8 cellular contexts compared by ENCODE assay signal in the genomic region with DNA sequence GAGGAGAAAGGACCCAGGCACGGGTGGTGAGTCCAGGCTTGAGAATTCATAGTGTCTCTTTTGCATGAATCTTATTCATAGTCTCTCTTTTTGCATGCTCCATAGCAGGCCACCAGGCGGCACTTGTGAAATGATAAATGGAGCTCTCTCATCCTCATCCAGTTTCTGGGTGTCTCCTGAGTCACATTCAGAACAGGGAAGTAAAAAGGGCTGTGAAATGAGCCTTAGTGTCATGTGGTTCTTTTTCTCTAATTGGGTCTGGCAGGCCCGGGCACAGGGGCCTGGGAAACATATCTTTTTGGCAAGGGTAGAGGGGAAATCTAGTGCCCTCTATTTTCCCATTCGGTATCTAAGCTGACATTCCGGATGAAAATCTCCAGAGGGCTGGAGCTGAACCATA. TPM values are rescaled to one million over a fixed set of nuclear protein-coding genes. Genes with fewer than 3 reads are reported as not detected.
DNase-seq lines count a peak whose midpoint lies in the region; ATAC-seq and TF ChIP-seq lines count a peak whose summit lies in the region.

No MANE protein-coding gene starts in this region.

- H3K9me3 ChIP-seq in PC-3 (ENCODE audit: low read length) = no peaks in the 10 kb centered on the region
- no peaks in the 10 kb centered on the region for H3K9me3 ChIP-seq in naive thymus-derived CD4-positive, alpha-beta T cell (ENCODE audit: control insufficient read depth in 2 of 3, low read length in 3 of 3)

- intact Hi-C loops in activated CD4-positive, alpha-beta memory T cell treated with anti-CD3 and anti-CD28 coated beads for 36 hours (cut with micrococcal nuclease) = no loop called here
- intact Hi-C loops in PC-3 (cut with micrococcal nuclease) = loop anchor here (2.0 kb wide), 1 partner anchor 13 kb away; no protein-coding TSS in a partner anchor
- intact Hi-C loops in naive thymus-derived CD4-positive, alpha-beta T cell (cut with micrococcal nuclease) = no loop called here

- no peaks in the 10 kb centered on the region for H3K9me3 Mint-ChIP-seq in activated CD4-positive, alpha-beta memory T cell treated with anti-CD3 and anti-CD28 coated beads for 36 hours
- no peaks in the 10 kb centered on the region for H3K9me3 Mint-ChIP-seq in activated CD4-positive, alpha-beta memory T cell treated with anti-CD3 and anti-CD28 coated beads, Interleukin-2, amount 10 ng/mL, durations not matched to agents 7 days and 5 days
- peaks cover 0 to 2% (median 0%) of the 10 kb centered on the region in 11 donors for H3K9me3 Mint-ChIP-seq in naive thymus-derived CD4-positive, alpha-beta T cell

- BruUV-seq in PC-3 (replicated peaks; lab: Mats Ljungman, UMichigan) = no TSS peak

- no peaks in the 10 kb centered on the region for H3K36me3 ChIP-seq in PC-3 (ENCODE audit: low read depth, low read length)
- H3K36me3 ChIP-seq in naive thymus-derived CD4-positive, alpha-beta T cell (ENCODE audit: control insufficient read depth in 2 of 3, insufficient read depth in 3 of 3, low read length in 3 of 3) = no peaks in the 10 kb centered on the region

- peak overlapping the region; percentile 44 for H3K9ac ChIP-seq in PC-3 (ENCODE audit: low read length)

- peak; percentile 65 for TF ChIP-seq CTCF in PC-3 (conservative IDR thresholded peaks at IDR 0.05; ENCODE audit: low read depth, low read length)

- H3K27me3 ChIP-seq in PC-3 (ENCODE audit: low read length) = no peaks in the 10 kb centered on the region
- H3K27me3 ChIP-seq in naive thymus-derived CD4-positive, alpha-beta T cell (ENCODE audit: control insufficient read depth in 2 of 2, insufficient read depth in 2 of 2, low read length in 2 of 2) = no peaks in the 10 kb centered on the region

- POLR2A ChIA-PET in activated CD4-positive, alpha-beta memory T cell treated with anti-CD3 and anti-CD28 coated beads for 36 hours (lab: Charles Lee) = no interaction called here
- POLR2A ChIA-PET in activated CD4-positive, alpha-beta memory T cell treated with anti-CD3 and anti-CD28 coated beads, Interleukin-2, amount 10 ng/mL, durations not matched to agents 7 days and 5 days (lab: Charles Lee) = no interaction called here
- POLR2A ChIA-PET in PC-3 (lab: Charles Lee; ENCODE audit: unreplicated experiment) = interaction anchor here (0.6 kb wide), 1 partner anchor 13 kb away, joined by 4 read pairs; no protein-coding TSS in a partner anchor
- POLR2A ChIA-PET in naive thymus-derived CD4-positive, alpha-beta T cell (lab: Charles Lee) = no interaction called here

- peaks cover 16% of the 10 kb centered on the region for H3K79me2 ChIP-seq in PC-3 (ENCODE audit: low read length)

- no peaks in the 10 kb centered on the region for H3F3A ChIP-seq in PC-3 (ENCODE audit: low read length, unreplicated experiment)

- H3K9me2 ChIP-seq in PC-3 (replicated peaks; ENCODE audit: low read length) = no peaks in the 10 kb centered on the region

- H4K20me1 ChIP-seq in PC-3 (ENCODE audit: low read length) = no peaks in the 10 kb centered on the region

- peaks cover 44% of the 10 kb centered on the region for H3K4me1 ChIP-seq in PC-3 (ENCODE audit: insufficient read depth, low read length)
- no peaks in the 10 kb centered on the region for H3K4me1 ChIP-seq in naive thymus-derived CD4-positive, alpha-beta T cell (ENCODE audit: control insufficient read depth in 2 of 2, insufficient read depth in 2 of 2, low read length in 2 of 2)

- H3K27ac ChIP-seq in PC-3 (ENCODE audit: low read length) (peak overlapping the region; percentile 71), epithelial cell of prostate (peak overlapping the region; percentile 99)
- no peak overlapping the region for H3K27ac ChIP-seq in naive thymus-derived CD4-positive, alpha-beta T cell (ENCODE audit: low read depth, low read length)

- CTCF ChIA-PET in activated CD4-positive, alpha-beta memory T cell treated with anti-CD3 and anti-CD28 coated beads for 36 hours (lab: Charles Lee) = no interaction called here
- CTCF ChIA-PET in activated CD4-positive, alpha-beta memory T cell treated with anti-CD3 and anti-CD28 coated beads, Interleukin-2, amount 10 ng/mL, durations not matched to agents 7 days and 5 days (lab: Charles Lee) = interaction anchor here (1.0 to 2.9 kb wide), 4 partner anchors 18 to 306 kb away, joined by 3 to 7 read pairs (median 4); a partner anchor contains a TSS
- CTCF ChIA-PET in PC-3 (lab: Charles Lee) = interaction anchor here (0.6 to 1.0 kb wide), 4 partner anchors 13 to 76 kb away, joined by 3 to 5 read pairs (median 4); no protein-coding TSS in a partner anchor
- CTCF ChIA-PET in naive thymus-derived CD4-positive, alpha-beta T cell (lab: Charles Lee) = interaction anchor here (0.6 to 0.9 kb wide), 3 partner anchors 17 to 351 kb away, joined by 3 to 4 read pairs (median 3); no protein-coding TSS in a partner anchor

- ATAC-seq in HG03064 (IDR thresholded peaks at IDR 0.05; ENCODE audit: low read depth, unreplicated experiment) (peak; percentile 49), PC-3 (peak; percentile 51), HG02884 (IDR thresholded peaks at IDR 0.05; ENCODE audit: unreplicated experiment) (no peak), HG02970 (IDR thresholded peaks at IDR 0.05; ENCODE audit: low FRiP score, unreplicated experiment) (no peak)
- ATAC-seq in naive thymus-derived CD4-positive, alpha-beta T cell = peak; percentile 71

- 0 out of 2 replicates have a peak overlapping the region, but pooled peaks have one; percentile 9 for H2AFZ ChIP-seq in PC-3 (ENCODE audit: low read length)

- H3K27me3 Mint-ChIP-seq in activated CD4-positive, alpha-beta memory T cell treated with anti-CD3 and anti-CD28 coated beads for 36 hours = peaks cover 2% of the 10 kb centered on the region
- peaks cover 7% of the 10 kb centered on the region for H3K27me3 Mint-ChIP-seq in activated CD4-positive, alpha-beta memory T cell treated with anti-CD3 and anti-CD28 coated beads, Interleukin-2, amount 10 ng/mL, durations not matched to agents 7 days and 5 days
- peaks cover 0 to 5% (median 3%) of the 10 kb centered on the region in 5 donors for H3K27me3 Mint-ChIP-seq in naive thymus-derived CD4-positive, alpha-beta T cell

- no peaks in the 10 kb centered on the region for H3K4me1 Mint-ChIP-seq in activated CD4-positive, alpha-beta memory T cell treated with anti-CD3 and anti-CD28 coated beads for 36 hours (ENCODE audit: low read depth)
- H3K4me1 Mint-ChIP-seq in activated CD4-positive, alpha-beta memory T cell treated with anti-CD3 and anti-CD28 coated beads, Interleukin-2, amount 10 ng/mL, durations not matched to agents 7 days and 5 days = peaks cover 5% of the 10 kb centered on the region
- peaks cover 0 to 5% (median 0%) of the 10 kb centered on the region in 7 donors for H3K4me1 Mint-ChIP-seq in naive thymus-derived CD4-positive, alpha-beta T cell

- no peak overlapping the region for H3K4me3 Mint-ChIP-seq in activated CD4-positive, alpha-beta memory T cell treated with anti-CD3 and anti-CD28 coated beads for 36 hours
- H3K4me3 Mint-ChIP-seq in activated CD4-positive, alpha-beta memory T cell treated with anti-CD3 and anti-CD28 coated beads, Interleukin-2, amount 10 ng/mL, durations not matched to agents 7 days and 5 days = no peak overlapping the region
- peak overlapping the region in 1 of 10 donors; percentile 54 for H3K4me3 Mint-ChIP-seq in naive thymus-derived CD4-positive, alpha-beta T cell

- DNase-seq in activated CD4-positive, alpha-beta memory T cell treated with anti-CD3 and anti-CD28 coated beads for 36 hours = peak; percentile 34
- DNase-seq in activated CD4-positive, alpha-beta memory T cell treated with anti-CD3 and anti-CD28 coated beads, Interleukin-2, amount 10 ng/mL, durations not matched to agents 7 days and 5 days = no peak
- DNase-seq in PC-3 (peak; percentile 68), epithelial cell of prostate (ENCODE audit: low read depth, low spot score) (no peak)
- no peak for DNase-seq in naive thymus-derived CD4-positive, alpha-beta T cell

- H3K27ac Mint-ChIP-seq in activated CD4-positive, alpha-beta memory T cell treated with anti-CD3 and anti-CD28 coated beads for 36 hours = no peak overlapping the region
- H3K27ac Mint-ChIP-seq in activated CD4-positive, alpha-beta memory T cell treated with anti-CD3 and anti-CD28 coated beads, Interleukin-2, amount 10 ng/mL, durations not matched to agents 7 days and 5 days = no peak overlapping the region
- peak overlapping the region in 1 of 9 donors; percentile 21 for H3K27ac Mint-ChIP-seq in naive thymus-derived CD4-positive, alpha-beta T cell

- H3K4me2 ChIP-seq in PC-3 (ENCODE audit: low read length) = peak overlapping the region; percentile 70

- H3K4me3 ChIP-seq in PC-3 (ENCODE audit: low read length) = no peak overlapping the region
- H3K4me3 ChIP-seq in naive thymus-derived CD4-positive, alpha-beta T cell (ENCODE audit: low read length) = no peak overlapping the region

- no peaks in the 10 kb centered on the region for H3K36me3 Mint-ChIP-seq in activated CD4-positive, alpha-beta memory T cell treated with anti-CD3 and anti-CD28 coated beads for 36 hours
- H3K36me3 Mint-ChIP-seq in activated CD4-positive, alpha-beta memory T cell treated with anti-CD3 and anti-CD28 coated beads, Interleukin-2, amount 10 ng/mL, durations not matched to agents 7 days and 5 days (ENCODE audit: low read depth) = no peaks in the 10 kb centered on the region
- peaks cover 0 to 9% (median 4%) of the 10 kb centered on the region in 5 donors for H3K36me3 Mint-ChIP-seq in naive thymus-derived CD4-positive, alpha-beta T cell

RNA-seq across cellular contexts. Expression of a gene that starts 19.1 kb away (rescaled TPM):
- total RNA-seq in activated CD4-positive, alpha-beta memory T cell treated with anti-CD3 and anti-CD28 coated beads for 36 hours = 1 to 10 TPM; 6.6 to 7.7 TPM
- 10 to 100 TPM; 21.5 to 23.0 TPM for total RNA-seq in activated CD4-positive, alpha-beta memory T cell treated with anti-CD3 and anti-CD28 coated beads, Interleukin-2, amount 10 ng/mL, durations not matched to agents 7 days and 5 days
- total RNA-seq in PC-3 (2014; rRNA removed) = 26.1 and 31.3 TPM in 2 replicates
- total RNA-seq in naive thymus-derived CD4-positive, alpha-beta T cell = 100 to 1,000 TPM in 1 of 5 experiments, 10 to 100 TPM in 2, 1 to 10 TPM in 2; 2.2 to 145 (median 15.2) TPM
- polyA plus RNA-seq in naive thymus-derived CD4-positive, alpha-beta T cell = 1 to 10 TPM in 1 of 2 donors, under 1 TPM in 1; 0.43 to 3.8 TPM

RNA-seq across cellular contexts. Expression of a gene that starts 26.3 kb away (rescaled TPM):
- total RNA-seq in activated CD4-positive, alpha-beta memory T cell treated with anti-CD3 and anti-CD28 coated beads for 36 hours = 100 to 1,000 TPM; 158 to 161 TPM
- total RNA-seq in activated CD4-positive, alpha-beta memory T cell treated with anti-CD3 and anti-CD28 coated beads, Interleukin-2, amount 10 ng/mL, durations not matched to agents 7 days and 5 days = 100 to 1,000 TPM; 233 to 235 TPM
- 60.0 and 76.1 TPM in 2 replicates for total RNA-seq in PC-3 (2014; rRNA removed)
- total RNA-seq in naive thymus-derived CD4-positive, alpha-beta T cell = 100 to 1,000 TPM in 3 of 5 experiments, 10 to 100 TPM in 2; 49.9 to 252 (median 105) TPM
- 100 to 1,000 TPM; 225 to 525 TPM for polyA plus RNA-seq in naive thymus-derived CD4-positive, alpha-beta T cell

RNA-seq across cellular contexts. Expression of a gene that starts 43.8 kb away (rescaled TPM):
- total RNA-seq in activated CD4-positive, alpha-beta memory T cell treated with anti-CD3 and anti-CD28 coated beads for 36 hours = not detected
- total RNA-seq in activated CD4-positive, alpha-beta memory T cell treated with anti-CD3 and anti-CD28 coated beads, Interleukin-2, amount 10 ng/mL, durations not matched to agents 7 days and 5 days = not detected
- total RNA-seq in PC-3 (2014; rRNA removed) = not detected in 2 replicates
- not detected for total RNA-seq in naive thymus-derived CD4-positive, alpha-beta T cell
- under 1 TPM in 1 of 2 donors, not detected in 1; 0.19 TPM for polyA plus RNA-seq in naive thymus-derived CD4-positive, alpha-beta T cell

Comparison
In these comparisons a context has a peak if more than half of its experiments do, and no peak if none do; other contexts are left out.
1. DNase-seq: peak in activated CD4-positive, alpha-beta memory T cell treated with anti-CD3 and anti-CD28 coated beads for 36 hours (single experiment) and PC-3 (single experiment); none in activated CD4-positive, alpha-beta memory T cell treated with anti-CD3 and anti-CD28 coated beads, Interleukin-2, amount 10 ng/mL, durations not matched to agents 7 days and 5 days (single experiment), epithelial cell of prostate (single experiment) and naive thymus-derived CD4-positive, alpha-beta T cell (0 of 9).
2. ATAC-seq: peak in HG03064 (single experiment), PC-3 (single experiment) and naive thymus-derived CD4-positive, alpha-beta T cell (single experiment); none in HG02884 (single experiment) and HG02970 (single experiment).